In genomic region chr17:37358830-37359681, GRCh38 we compare ENCODE assay signal across 8 cellular contexts. TPM values are rescaled to one million over a fixed set of nuclear protein-coding genes. Genes with fewer than 3 reads are reported as not detected.
DNase-seq lines count a peak whose midpoint lies in the region; ATAC-seq and TF ChIP-seq lines count a peak whose summit lies in the region.

No MANE protein-coding gene starts in this region.

- H3K9me3 ChIP-seq in cardiac muscle cell (ENCODE audit: low read depth) (no peaks in the 10 kb centered on the region), parathyroid adenoma (ENCODE audit: control insufficient read depth, low read length) (no peaks in the 10 kb centered on the region), tibial nerve (no peaks in the 10 kb centered on the region)

- H3K4me3 ChIP-seq in GM12865 (ENCODE audit: low read depth, low read length) (peak overlapping the region; percentile 99), cardiac muscle cell (peak overlapping the region; percentile 73), parathyroid adenoma (ENCODE audit: low read depth, low read length) (peak overlapping the region; percentile 69), tibial nerve (peak overlapping the region; percentile 77 to 96 (median 90))

- H3K36me3 ChIP-seq in cardiac muscle cell, result peaks cover 1% of the 10 kb centered on the region
- H3K36me3 ChIP-seq in parathyroid adenoma (ENCODE audit: control insufficient read depth, insufficient read depth, low read length), result no peaks in the 10 kb centered on the region
- H3K36me3 ChIP-seq in tibial nerve, result no peaks in the 10 kb centered on the region

- H3K36me3 Mint-ChIP-seq in activated naive CD8-positive, alpha-beta T cell treated with anti-CD3 and anti-CD28 coated beads, Interleukin-2, amount 10 ng/mL, durations not matched to agents 7 days and 5 days, result no peaks in the 10 kb centered on the region

- TF ChIP-seq POLR2A in tibial nerve (IDR thresholded peaks at IDR 0.05), result peak; percentile 37 to 85

- 0% methylated on average over 29 to 32 of the region's 88 CpGs for WGBS in tibial nerve, 2 donors

- H2AFZ ChIP-seq in parathyroid adenoma, result peak overlapping the region; percentile 96

- peaks cover 24% of the 10 kb centered on the region for H3K4me1 Mint-ChIP-seq in activated naive CD8-positive, alpha-beta T cell treated with anti-CD3 and anti-CD28 coated beads, Interleukin-2, amount 10 ng/mL, durations not matched to agents 7 days and 5 days

- POLR2A ChIA-PET in activated naive CD8-positive, alpha-beta T cell treated with anti-CD3 and anti-CD28 coated beads, Interleukin-2, amount 10 ng/mL, durations not matched to agents 7 days and 5 days (lab: Charles Lee), result interaction anchor here (0.5 to 2.2 kb wide), 16 partner anchors 10 to 833 kb away, joined by 3 to 12 read pairs (median 4); partner anchors contain the start of genes ACACA, DUSP14 and TADA2A

- peak; percentile 94 for ATAC-seq in HG02610 (IDR thresholded peaks at IDR 0.05; ENCODE audit: unreplicated experiment)
- peak; percentile 97 for ATAC-seq in activated naive CD8-positive, alpha-beta T cell treated with anti-CD3 and anti-CD28 coated beads, Interleukin-2, amount 10 ng/mL, durations not matched to agents 7 days and 5 days (ENCODE audit: low read depth)

- no peaks in the 10 kb centered on the region for H3K27me3 ChIP-seq in cardiac muscle cell
- H3K27me3 ChIP-seq in parathyroid adenoma (ENCODE audit: control insufficient read depth, insufficient read depth, low read length), result no peaks in the 10 kb centered on the region
- no peaks in the 10 kb centered on the region for H3K27me3 ChIP-seq in tibial nerve

- peak; percentile 24 for TF ChIP-seq CTCF in GM12865 (IDR thresholded peaks at IDR 0.05; ENCODE audit: insufficient read depth, low read depth, low read length, missing control alignments)
- TF ChIP-seq CTCF in cardiac muscle cell (IDR thresholded peaks at IDR 0.05; ENCODE audit: low read depth, low read length), result no peak
- peak; percentile 20 for TF ChIP-seq CTCF in parathyroid adenoma (IDR thresholded peaks at IDR 0.05)
- peak; percentile 39 to 77 (median 72) for TF ChIP-seq CTCF in tibial nerve (IDR thresholded peaks at IDR 0.05)

- peak overlapping the region; percentile 93 for H3K27ac ChIP-seq in cardiac muscle cell
- peak overlapping the region; percentile 87 for H3K27ac ChIP-seq in parathyroid adenoma
- peak overlapping the region; percentile 77 to 96 (median 88) for H3K27ac ChIP-seq in tibial nerve

- no peaks in the 10 kb centered on the region for H3K9me3 Mint-ChIP-seq in activated naive CD8-positive, alpha-beta T cell treated with anti-CD3 and anti-CD28 coated beads, Interleukin-2, amount 10 ng/mL, durations not matched to agents 7 days and 5 days

- peak in 1 of 2 donors; percentile 32 for TF ChIP-seq EP300 in tibial nerve (IDR thresholded peaks at IDR 0.05)

- DNase-seq in GM12865 (ENCODE audit: low read depth), result peak; percentile 98
- peak; percentile 89 for DNase-seq in NCI-H1092 (lab: John Stamatoyannopoulos, UW)
- DNase-seq in SKM-1 (lab: John Stamatoyannopoulos, UW; ENCODE audit: unreplicated experiment), result peak; percentile 90
- peak; percentile 98 for DNase-seq in activated naive CD8-positive, alpha-beta T cell treated with anti-CD3 and anti-CD28 coated beads, Interleukin-2, amount 10 ng/mL, durations not matched to agents 7 days and 5 days
- DNase-seq in cardiac muscle cell (ENCODE audit: low read depth in 1 of 2, low spot score in 1 of 2), result peak; percentile 98 to 99
- DNase-seq in tibial nerve (ENCODE audit: low spot score in 2 of 2), result peak; percentile 88 to 92

- H3K4me1 ChIP-seq in cardiac muscle cell (ENCODE audit: low read depth) (peaks cover 23% of the 10 kb centered on the region), parathyroid adenoma (peaks cover 5% of the 10 kb centered on the region), tibial nerve (peaks cover 0 to 32% (median 12%) of the 10 kb centered on the region in 4 donors)

- H3K27me3 Mint-ChIP-seq in activated naive CD8-positive, alpha-beta T cell treated with anti-CD3 and anti-CD28 coated beads, Interleukin-2, amount 10 ng/mL, durations not matched to agents 7 days and 5 days, result no peaks in the 10 kb centered on the region

- H3K4me2 ChIP-seq in parathyroid adenoma (ENCODE audit: low read length), result peak overlapping the region; percentile 93

- peak overlapping the region; percentile 58 for H3K9ac ChIP-seq in parathyroid adenoma

- peak overlapping the region; percentile 96 for H3K4me3 Mint-ChIP-seq in activated naive CD8-positive, alpha-beta T cell treated with anti-CD3 and anti-CD28 coated beads, Interleukin-2, amount 10 ng/mL, durations not matched to agents 7 days and 5 days

- peak overlapping the region; percentile 86 for H3K27ac Mint-ChIP-seq in activated naive CD8-positive, alpha-beta T cell treated with anti-CD3 and anti-CD28 coated beads, Interleukin-2, amount 10 ng/mL, durations not matched to agents 7 days and 5 days

- H3K79me2 ChIP-seq in parathyroid adenoma, result peaks cover 2% of the 10 kb centered on the region

RNA-seq across cellular contexts. Expression of gene C17orf78, which starts 16.7 kb away (rescaled TPM):
- total RNA-seq in activated naive CD8-positive, alpha-beta T cell treated with anti-CD3 and anti-CD28 coated beads, Interleukin-2, amount 10 ng/mL, durations not matched to agents 7 days and 5 days, result not detected
- total RNA-seq in cardiac muscle cell, result not detected in 2 replicates
- not detected in 2 replicates for polyA plus RNA-seq in cardiac muscle cell
- not detected for total RNA-seq in tibial nerve

RNA-seq across cellular contexts. Expression of gene ACACA, which starts 47.6 kb away (rescaled TPM):
- total RNA-seq in activated naive CD8-positive, alpha-beta T cell treated with anti-CD3 and anti-CD28 coated beads, Interleukin-2, amount 10 ng/mL, durations not matched to agents 7 days and 5 days, result 10 to 100 TPM; 45.1 to 45.9 TPM
- total RNA-seq in cardiac muscle cell, result 47.6 and 57.2 TPM in 2 replicates
- polyA plus RNA-seq in cardiac muscle cell, result 39.7 and 42.5 TPM in 2 replicates
- total RNA-seq in tibial nerve, result 10 to 100 TPM; 30.0 to 69.7 (median 49.9) TPM

RNA-seq across cellular contexts. Expression of gene TADA2A, which starts 47.6 kb away (rescaled TPM):
- 10 to 100 TPM; 34.5 to 35.8 TPM for total RNA-seq in activated naive CD8-positive, alpha-beta T cell treated with anti-CD3 and anti-CD28 coated beads, Interleukin-2, amount 10 ng/mL, durations not matched to agents 7 days and 5 days
- total RNA-seq in cardiac muscle cell, result 20.6 and 24.0 TPM in 2 replicates
- 16.1 and 16.7 TPM in 2 replicates for polyA plus RNA-seq in cardiac muscle cell
- total RNA-seq in tibial nerve, result 10 to 100 TPM; 17.6 to 74.1 (median 23.5) TPM

Comparison
In these comparisons a context has a peak if more than half of its experiments do, and no peak if none do; other contexts are left out.
1. Peak in every context shown above with its lines: DNase-seq, ATAC-seq, H3K4me3 ChIP-seq and H3K27ac ChIP-seq.